ENCODE assay signal across 16 cellular contexts in genomic region chr1:246035060-246035531, GRCh38.
DNase-seq lines count a peak whose midpoint lies in the region; ATAC-seq and TF ChIP-seq lines count a peak whose summit lies in the region.
"Had no signal": no experiment of that assay in that cellular context is flagged by ENCODE, and none has a peak within 500 bp of the region (broad histone marks: within the 10 kb centered on the region; RNA-seq: fewer than 3 reads in every experiment).

No MANE protein-coding gene starts in this region.

- no peak for TF ChIP-seq RAD21 in IMR-90 (IDR thresholded peaks at IDR 0.05; ENCODE audit: low read length)

- ATAC-seq in IMR-90 (ENCODE audit: low read depth) (peak; percentile 35), SK-N-SH treated with all-trans-retinoic acid at 6 μM for 48 hours (peak; percentile 77), mucosa of descending colon (no peak)
- ATAC-seq: left ventricle myocardium superior had no signal

- no peaks in the 10 kb centered on the region for H3K9me1 ChIP-seq in IMR-90 (ENCODE audit: insufficient read depth, low read length)

- H3K4ac ChIP-seq in IMR-90 (ENCODE audit: low read depth, low read length) = peak overlapping the region; percentile 15; the same call in 1 of the 2 replicates

- H2BK120ac ChIP-seq in IMR-90 (ENCODE audit: low read depth, low read length) = 0 out of 2 replicates have a peak overlapping the region, but pooled peaks have one; percentile 22

- in situ Hi-C loops in IMR-90 (cut with MboI; ENCODE audit: low sequenced_read_pairs) = no loop called here

- no peak overlapping the region for H3K18ac ChIP-seq in IMR-90 (ENCODE audit: low read depth, low read length)

- H3K79me1 ChIP-seq in IMR-90 (ENCODE audit: low read depth in 1 of 2, low read length in 2 of 2) = peaks cover 0 to 2% of the 10 kb centered on the region in 2 experiments; a peak in 2 of 4 replicates

- peak overlapping the region; percentile 54; the same call in 1 of the 2 replicates for H3K23ac ChIP-seq in IMR-90 (ENCODE audit: low read depth, low read length)

- no peak overlapping the region for H3K27ac Mint-ChIP-seq in type B pancreatic cell

- peak overlapping the region in 1 of 2 experiments; percentile 54; a peak in 2 of 4 replicates for H4K8ac ChIP-seq in IMR-90 (ENCODE audit: low read depth in 2 of 2, low read length in 2 of 2)

- intact Hi-C loops in IMR-90 (cut with micrococcal nuclease) (no loop called here), mucosa of descending colon (cut with DNase I, micrococcal nuclease) (no loop called here)

- H3K27me3 ChIP-seq in IMR-90 (ENCODE audit: control insufficient read depth, insufficient read depth, low read length) (no peaks in the 10 kb centered on the region), stomach smooth muscle (ENCODE audit: control insufficient read depth in 1 of 2, insufficient read depth in 2 of 2, low read length in 2 of 2) (no peaks in the 10 kb centered on the region)
- H3K27me3 ChIP-seq: ascending aorta, dorsolateral prefrontal cortex had no signal

- H3K27ac ChIP-seq in IMR-90 (ENCODE audit: insufficient read depth, low read length) (no peak overlapping the region), stomach smooth muscle (ENCODE audit: low read length) (no peak overlapping the region)
- H3K27ac ChIP-seq: ascending aorta, dorsolateral prefrontal cortex had no signal

- H2AFZ ChIP-seq in IMR-90 (replicated peaks; ENCODE audit: low read length, poor library complexity) = peak overlapping the region; percentile 81

- no peak overlapping the region for H2AK9ac ChIP-seq in IMR-90 (replicated peaks; ENCODE audit: low read depth, low read length, poor library complexity)

- no peak overlapping the region; the same call in 1 of the 2 replicates for H4K5ac ChIP-seq in IMR-90 (ENCODE audit: low read depth, low read length)

- H3K56ac ChIP-seq in IMR-90 (ENCODE audit: extremely low read depth, insufficient read depth, low read length) = no peak overlapping the region

- no peak overlapping the region for H2BK20ac ChIP-seq in IMR-90 (ENCODE audit: low read depth, low read length)

- no peaks in the 10 kb centered on the region for H3K36me3 ChIP-seq in IMR-90 (ENCODE audit: control insufficient read depth, insufficient read depth, low read length)
- H3K36me3 ChIP-seq in stomach smooth muscle (ENCODE audit: control insufficient read depth in 2 of 2, insufficient read depth in 2 of 2, low read length in 2 of 2) = no peaks in the 10 kb centered on the region
- no peaks in the 10 kb centered on the region for H3K36me3 ChIP-seq in mucosa of descending colon (ENCODE audit: low read depth)
- H3K36me3 ChIP-seq: ascending aorta had no signal

- WGBS in IMR-90 (ENCODE audit: extremely low coverage in 2 of 2, insufficient read length in 1 of 2), 2 experiments = 9% methylated on average over 5 of the region's 10 CpGs; no CpG with 5 or more reads in 1 of the 2 experiments

- no peak overlapping the region for H3K4me3 ChIP-seq in IMR-90 (ENCODE audit: insufficient read depth, low read depth, low read length)
- H3K4me3 ChIP-seq in fibroblast of villous mesenchyme (ENCODE audit: low read depth, low read length) = no peak overlapping the region
- peak overlapping the region; percentile 65 to 67 for H3K4me3 ChIP-seq in stomach smooth muscle (ENCODE audit: low read length in 2 of 2)
- no peak overlapping the region for H3K4me3 ChIP-seq in mucosa of descending colon
- H3K4me3 ChIP-seq: ascending aorta had no signal

- H3K14ac ChIP-seq in IMR-90 (replicated peaks; ENCODE audit: low read depth, low read length) = peak overlapping the region; percentile 4; the same call in 1 of the 2 replicates

- CTCF ChIA-PET in IMR-90 (lab: Yijun Ruan, JAX) = no interaction called here

- H3K4me3 Mint-ChIP-seq in type B pancreatic cell = no peak overlapping the region
- H3K4me3 Mint-ChIP-seq: neural crest cell had no signal

- no peaks in the 10 kb centered on the region for H3K9me3 Mint-ChIP-seq in type B pancreatic cell

- peak overlapping the region; percentile 27 for H3K4me2 ChIP-seq in IMR-90 (ENCODE audit: low read depth, low read length)

- no peak overlapping the region for H2AK5ac ChIP-seq in IMR-90 (ENCODE audit: low read depth, low read length)

- H3K4me1 Mint-ChIP-seq in type B pancreatic cell (ENCODE audit: unreplicated experiment) = peaks cover 10% of the 10 kb centered on the region
- H3K4me1 Mint-ChIP-seq: neural crest cell had no signal

- TF ChIP-seq POLR2A in IMR-90 (IDR thresholded peaks at IDR 0.05; ENCODE audit: low read depth, low read length) = no peak

- H2BK5ac ChIP-seq in IMR-90 (ENCODE audit: low read depth, low read length, poor library complexity, severe bottlenecking) = no peak overlapping the region

- dilution Hi-C loops in IMR-90 (cut with HindIII; ENCODE audit: low sequenced_read_pairs, unreplicated experiment) = no loop called here

- no TSS peak for BruUV-seq in IMR-90 (replicated peaks; lab: Mats Ljungman, UMichigan)

- POLR2A ChIA-PET in IMR-90 (lab: Charles Lee; ENCODE audit: unreplicated experiment) = no interaction called here

- H3K4me1 ChIP-seq in IMR-90 (ENCODE audit: control insufficient read depth, insufficient read depth, low read length) (peaks cover 2% of the 10 kb centered on the region; the same call in 1 of the 2 replicates), stomach smooth muscle (ENCODE audit: control insufficient read depth, insufficient read depth, low read length) (peaks cover 3% of the 10 kb centered on the region), mucosa of descending colon (ENCODE audit: low read depth) (no peaks in the 10 kb centered on the region)
- H3K4me1 ChIP-seq: ascending aorta had no signal

- no peaks in the 10 kb centered on the region for H4K20me1 ChIP-seq in IMR-90 (ENCODE audit: insufficient read depth, low read length)

- H4K91ac ChIP-seq in IMR-90 (ENCODE audit: insufficient read depth, low read depth, low read length) = no peak overlapping the region

- H3K9me3 ChIP-seq in IMR-90 (ENCODE audit: control insufficient read depth, insufficient read depth, low read length) = no peaks in the 10 kb centered on the region
- no peaks in the 10 kb centered on the region for H3K9me3 ChIP-seq in stomach smooth muscle (ENCODE audit: control insufficient read depth in 2 of 2, low read length in 2 of 2)
- no peaks in the 10 kb centered on the region for H3K9me3 ChIP-seq in mucosa of descending colon

- H2BK15ac ChIP-seq in IMR-90 (ENCODE audit: low read depth, low read length) = no peak overlapping the region

- H3K9ac ChIP-seq in IMR-90 (ENCODE audit: low read depth, low read length) (no peak overlapping the region), stomach smooth muscle (ENCODE audit: low read length in 2 of 2) (peak overlapping the region; percentile 37 to 39)

- peak; percentile 23 for DNase-seq in IMR-90
- DNase-seq in fibroblast of villous mesenchyme (ENCODE audit: low read depth) = peak; percentile 39
- no peak for DNase-seq in type B pancreatic cell (ENCODE audit: extremely low spot score, unreplicated experiment)
- DNase-seq in mucosa of descending colon = no peak
- no peak for DNase-seq in NCI-H2081 (lab: John Stamatoyannopoulos, UW)
- DNase-seq: activated CD4-positive, alpha-beta T cell treated with anti-CD3 and anti-CD28 coated beads for 1 hour; DND-41; Karpas-422; left ventricle myocardium superior; NCI-H187 treated with DMSO at 0.1 percent for 48 hours; T-helper 2 cell had no signal

- H3K36me3 Mint-ChIP-seq in type B pancreatic cell = no peaks in the 10 kb centered on the region

- H3K27me3 Mint-ChIP-seq in type B pancreatic cell = no peaks in the 10 kb centered on the region

- TF ChIP-seq CTCF in IMR-90 (conservative IDR thresholded peaks at IDR 0.05; ENCODE audit: low read depth, low read length) (no peak), fibroblast of villous mesenchyme (IDR thresholded peaks at IDR 0.05; ENCODE audit: insufficient read depth, low read depth, low read length) (no peak), type B pancreatic cell (conservative IDR thresholded peaks at IDR 0.05) (no peak), mucosa of descending colon (IDR thresholded peaks at IDR 0.05) (no peak)

TF ChIP-seq in IMR-90, 13 proteins besides CTCF, POLR2A, EP300 and RAD21 (continues in another document):
- TF ChIP-seq CHD1 (IDR thresholded peaks at IDR 0.05; ENCODE audit: low read depth, low read length) = no peak
- TF ChIP-seq MXI1 (IDR thresholded peaks at IDR 0.05; ENCODE audit: borderline replicate concordance, low read depth, low read length) = 0 out of 2 replicates have a peak, but pooled peaks have one; percentile 39
- TF ChIP-seq ELK1 (IDR thresholded peaks at IDR 0.05; ENCODE audit: borderline replicate concordance, low read depth, low read length) = no peak
- TF ChIP-seq RFX5 (IDR thresholded peaks at IDR 0.05; ENCODE audit: low read depth, low read length) = no peak
- TF ChIP-seq SMC3 (IDR thresholded peaks at IDR 0.05; ENCODE audit: low read depth, low read length) = no peak
- TF ChIP-seq FOS (IDR thresholded peaks at IDR 0.05; ENCODE audit: low read depth, low read length) = no peak

TF ChIP-seq in SK-N-SH treated with all-trans-retinoic acid at 6 μM for 48 hours, 23 proteins besides CTCF, POLR2A, EP300 and RAD21 (continues in another document):
- TF ChIP-seq TOX (CRISPR knock-in tag; IDR thresholded peaks at IDR 0.05; ENCODE audit: borderline replicate concordance) (no peak), TCF4 (CRISPR knock-in tag; IDR thresholded peaks at IDR 0.05; ENCODE audit: borderline replicate concordance) (no peak; the same call in 1 of the 2 replicates), ESRRG (CRISPR knock-in tag; IDR thresholded peaks at IDR 0.05) (no peak), PPARA (CRISPR knock-in tag; IDR thresholded peaks at IDR 0.05; ENCODE audit: borderline replicate concordance) (no peak), CREB5 (CRISPR knock-in tag; IDR thresholded peaks at IDR 0.05; ENCODE audit: low read depth) (no peak), ZNF8 (CRISPR knock-in tag; IDR thresholded peaks at IDR 0.05) (no peak), ISL1 (CRISPR knock-in tag; IDR thresholded peaks at IDR 0.05) (no peak), ARNTL (CRISPR knock-in tag; IDR thresholded peaks at IDR 0.05; ENCODE audit: borderline replicate concordance, low read depth) (no peak), ZFP3 (CRISPR knock-in tag; IDR thresholded peaks at IDR 0.05) (no peak)

Comparison
In these comparisons a context has a peak if more than half of its experiments do, and no peak if none do; other contexts are left out.
1. DNase-seq: peak in IMR-90 (single experiment) and fibroblast of villous mesenchyme (single experiment); none in type B pancreatic cell (single experiment), mucosa of descending colon (0 of 3) and NCI-H2081 (0 of 2).
2. H3K4me3 ChIP-seq: peak in stomach smooth muscle (2 of 2); none in IMR-90 (single experiment), fibroblast of villous mesenchyme (single experiment) and mucosa of descending colon (single experiment).